In the genomic region with DNA sequence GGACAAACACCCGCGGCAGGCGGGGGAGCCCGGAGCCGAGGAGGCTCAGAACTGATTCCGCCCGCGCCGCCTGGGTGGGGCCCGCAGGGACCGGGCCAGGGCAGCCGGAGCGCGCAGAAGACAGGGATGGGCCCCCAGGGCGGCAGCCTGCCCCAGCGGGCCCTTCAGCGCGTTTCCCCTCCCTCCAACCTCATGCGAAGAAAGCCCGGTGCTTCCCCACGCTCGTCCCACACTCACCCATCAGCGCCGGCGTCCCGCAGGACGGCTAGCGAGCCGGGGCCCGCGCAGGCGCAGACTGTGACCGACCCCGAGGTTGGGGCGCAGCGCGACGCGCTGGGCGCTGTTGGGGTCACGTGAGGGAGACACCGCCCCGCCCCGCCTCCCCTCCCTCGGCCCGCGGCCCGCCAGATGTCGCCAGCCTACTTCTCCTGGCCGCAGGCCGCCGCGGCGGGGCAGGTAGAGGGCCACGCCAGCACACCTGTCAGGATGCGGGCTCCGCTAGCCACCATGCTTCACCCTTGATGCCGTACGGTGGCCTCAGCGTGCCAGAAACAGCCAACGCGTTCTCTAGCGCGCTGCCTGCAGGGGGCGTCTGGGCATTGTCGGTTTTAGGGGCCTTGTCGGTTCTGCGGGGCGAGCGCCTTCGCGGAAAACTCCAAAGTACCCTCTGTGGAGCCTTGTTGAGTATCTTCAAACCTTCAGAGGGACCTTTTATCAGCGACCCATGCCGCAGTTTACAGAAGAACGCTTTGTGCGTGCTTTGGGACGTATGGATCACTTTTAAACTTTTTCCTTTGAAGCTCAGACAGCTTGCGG, we compare ENCODE assay signal across 8 cellular contexts.
DNase-seq lines count a peak whose midpoint lies in the region; ATAC-seq and TF ChIP-seq lines count a peak whose summit lies in the region.

A gene with protein sequence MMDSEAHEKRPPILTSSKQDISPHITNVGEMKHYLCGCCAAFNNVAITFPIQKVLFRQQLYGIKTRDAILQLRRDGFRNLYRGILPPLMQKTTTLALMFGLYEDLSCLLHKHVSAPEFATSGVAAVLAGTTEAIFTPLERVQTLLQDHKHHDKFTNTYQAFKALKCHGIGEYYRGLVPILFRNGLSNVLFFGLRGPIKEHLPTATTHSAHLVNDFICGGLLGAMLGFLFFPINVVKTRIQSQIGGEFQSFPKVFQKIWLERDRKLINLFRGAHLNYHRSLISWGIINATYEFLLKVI (minus strand): TSS at position 297 of the 816 bp plus-strand sequence. CDS start 15,577 bp downstream, outside the sequence.

- peaks cover 17% of the 10 kb centered on the region for H3K4me1 ChIP-seq in mucosa of stomach (ENCODE audit: control insufficient read depth, insufficient read depth, low read length)

- DNase-seq in DMS53 treated with DMSO at 0.1 percent for 48 hours (lab: John Stamatoyannopoulos, UW; ENCODE audit: unreplicated experiment) (peak; percentile 69), OCI-M2 (lab: John Stamatoyannopoulos, UW; ENCODE audit: unreplicated experiment) (peak; percentile 53), activated T-cell treated with anti-CD3 and anti-CD28 coated beads for 48 hours (ENCODE audit: low read depth) (peak; percentile 92), erythroblast (lab: John Stamatoyannopoulos, UW) (peak; percentile 94 to 96)
- peak; percentile 90 for DNase-seq in stimulated activated CD8-positive, alpha-beta memory T cell treated with anti-CD3 and anti-CD28 coated beads, Interleukin-7, amount 100 ng/mL, for 24 hours (ENCODE audit: low read depth)

- TF ChIP-seq POLR2A in erythroblast (IDR thresholded peaks at IDR 0.05; ENCODE audit: low read length), result peak; percentile 78

- TF ChIP-seq RAD21 in Ishikawa (IDR thresholded peaks at IDR 0.05; ENCODE audit: low read depth), result peak; percentile 58

- no peaks in the 10 kb centered on the region for H3K9me3 ChIP-seq in mucosa of stomach (ENCODE audit: control insufficient read depth, low read length)

- H3K27me3 ChIP-seq in mucosa of stomach (ENCODE audit: control insufficient read depth, insufficient read depth, low read length), result no peaks in the 10 kb centered on the region

- peak within 1 kb of the TSS; percentile 83 for H3K9ac ChIP-seq in mucosa of stomach (ENCODE audit: low read length)

- H3K36me3 ChIP-seq in mucosa of stomach (ENCODE audit: control insufficient read depth, insufficient read depth, low read length), result no peaks in the 10 kb centered on the region

- H3K4me3 ChIP-seq in mucosa of stomach (ENCODE audit: low read length), result peak within 1 kb of the TSS; percentile 62

- peak; percentile 81 for ATAC-seq in GM21576 (IDR thresholded peaks at IDR 0.05; ENCODE audit: unreplicated experiment)

- TF ChIP-seq EP300 in Ishikawa (IDR thresholded peaks at IDR 0.05; ENCODE audit: borderline replicate concordance), result peak; percentile 35; the same call in 1 of the 2 replicates

TF ChIP-seq in Ishikawa, 13 proteins besides CTCF, POLR2A, EP300 and RAD21:
- TF ChIP-seq YY1 (IDR thresholded peaks at IDR 0.05; ENCODE audit: low read depth), result peak; percentile 88
- TF ChIP-seq ZBTB7A (IDR thresholded peaks at IDR 0.05; ENCODE audit: low read depth), result no peak
- no peak for TF ChIP-seq EGR1 (IDR thresholded peaks at IDR 0.05)
- TF ChIP-seq, protein P1, sequence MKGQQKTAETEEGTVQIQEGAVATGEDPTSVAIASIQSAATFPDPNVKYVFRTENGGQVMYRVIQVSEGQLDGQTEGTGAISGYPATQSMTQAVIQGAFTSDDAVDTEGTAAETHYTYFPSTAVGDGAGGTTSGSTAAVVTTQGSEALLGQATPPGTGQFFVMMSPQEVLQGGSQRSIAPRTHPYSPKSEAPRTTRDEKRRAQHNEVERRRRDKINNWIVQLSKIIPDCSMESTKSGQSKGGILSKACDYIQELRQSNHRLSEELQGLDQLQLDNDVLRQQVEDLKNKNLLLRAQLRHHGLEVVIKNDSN (IDR thresholded peaks at IDR 0.05), result peak; percentile 99
- TF ChIP-seq, protein P2, sequence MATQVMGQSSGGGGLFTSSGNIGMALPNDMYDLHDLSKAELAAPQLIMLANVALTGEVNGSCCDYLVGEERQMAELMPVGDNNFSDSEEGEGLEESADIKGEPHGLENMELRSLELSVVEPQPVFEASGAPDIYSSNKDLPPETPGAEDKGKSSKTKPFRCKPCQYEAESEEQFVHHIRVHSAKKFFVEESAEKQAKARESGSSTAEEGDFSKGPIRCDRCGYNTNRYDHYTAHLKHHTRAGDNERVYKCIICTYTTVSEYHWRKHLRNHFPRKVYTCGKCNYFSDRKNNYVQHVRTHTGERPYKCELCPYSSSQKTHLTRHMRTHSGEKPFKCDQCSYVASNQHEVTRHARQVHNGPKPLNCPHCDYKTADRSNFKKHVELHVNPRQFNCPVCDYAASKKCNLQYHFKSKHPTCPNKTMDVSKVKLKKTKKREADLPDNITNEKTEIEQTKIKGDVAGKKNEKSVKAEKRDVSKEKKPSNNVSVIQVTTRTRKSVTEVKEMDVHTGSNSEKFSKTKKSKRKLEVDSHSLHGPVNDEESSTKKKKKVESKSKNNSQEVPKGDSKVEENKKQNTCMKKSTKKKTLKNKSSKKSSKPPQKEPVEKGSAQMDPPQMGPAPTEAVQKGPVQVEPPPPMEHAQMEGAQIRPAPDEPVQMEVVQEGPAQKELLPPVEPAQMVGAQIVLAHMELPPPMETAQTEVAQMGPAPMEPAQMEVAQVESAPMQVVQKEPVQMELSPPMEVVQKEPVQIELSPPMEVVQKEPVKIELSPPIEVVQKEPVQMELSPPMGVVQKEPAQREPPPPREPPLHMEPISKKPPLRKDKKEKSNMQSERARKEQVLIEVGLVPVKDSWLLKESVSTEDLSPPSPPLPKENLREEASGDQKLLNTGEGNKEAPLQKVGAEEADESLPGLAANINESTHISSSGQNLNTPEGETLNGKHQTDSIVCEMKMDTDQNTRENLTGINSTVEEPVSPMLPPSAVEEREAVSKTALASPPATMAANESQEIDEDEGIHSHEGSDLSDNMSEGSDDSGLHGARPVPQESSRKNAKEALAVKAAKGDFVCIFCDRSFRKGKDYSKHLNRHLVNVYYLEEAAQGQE (IDR thresholded peaks at IDR 0.05; ENCODE audit: low read depth), result no peak
- TF ChIP-seq, protein P3, sequence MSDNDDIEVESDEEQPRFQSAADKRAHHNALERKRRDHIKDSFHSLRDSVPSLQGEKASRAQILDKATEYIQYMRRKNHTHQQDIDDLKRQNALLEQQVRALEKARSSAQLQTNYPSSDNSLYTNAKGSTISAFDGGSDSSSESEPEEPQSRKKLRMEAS (IDR thresholded peaks at IDR 0.05), result peak; percentile 91
- peak; percentile 62 for TF ChIP-seq TAF1 (IDR thresholded peaks at IDR 0.05; ENCODE audit: low read depth)
- no peak; the same call in 1 of the 2 replicates for TF ChIP-seq NFIC (IDR thresholded peaks at IDR 0.05)
- TF ChIP-seq CREB1 (IDR thresholded peaks at IDR 0.05; ENCODE audit: low read depth), result no peak
- TF ChIP-seq TEAD4 (IDR thresholded peaks at IDR 0.05), result no peak
- no peak for TF ChIP-seq CEBPB (IDR thresholded peaks at IDR 0.05)
- peak; percentile 23 for TF ChIP-seq TCF12 (IDR thresholded peaks at IDR 0.05; ENCODE audit: low read depth)
- peak; percentile 11; the same call in 1 of the 2 replicates for TF ChIP-seq FOXM1 (IDR thresholded peaks at IDR 0.05; ENCODE audit: borderline replicate concordance, low read depth)
TF ChIP-seq in Ishikawa: peak in this region for 6.

Comparison
In these comparisons a context has a peak if more than half of its experiments do, and no peak if none do; other contexts are left out.
1. Peak in every context shown above with its lines: DNase-seq, ATAC-seq and H3K4me3 ChIP-seq.